Comparison of ENCODE assay signal across 28 cellular contexts in genomic region chr9:75880556-75880955, GRCh38. TPM values are rescaled to one million over a fixed set of nuclear protein-coding genes. Genes with fewer than 3 reads are reported as not detected.
DNase-seq lines count a peak whose midpoint lies in the region; ATAC-seq and TF ChIP-seq lines count a peak whose summit lies in the region.
"Had no signal": no experiment of that assay in that cellular context is flagged by ENCODE, and none has a peak within 500 bp of the region (broad histone marks: within the 10 kb centered on the region; RNA-seq: fewer than 3 reads in every experiment).

No MANE protein-coding gene starts in this region.

- H3K27ac Mint-ChIP-seq in activated naive CD4-positive, alpha-beta T cell treated with anti-CD3 and anti-CD28 coated beads, Interleukin-2, amount 50 U/mL, for 24 hours: peak overlapping the region; percentile 30
- H3K27ac Mint-ChIP-seq: activated CD4-positive, alpha-beta T cell treated with anti-CD3 and anti-CD28 coated beads for 36 hours; activated CD8-positive, alpha-beta T cell treated with anti-CD3 and anti-CD28 coated beads, Interleukin-2, amount 10 ng/mL, durations not matched to agents 7 days and 5 days; activated naive CD4-positive, alpha-beta T cell treated with anti-CD3 and anti-CD28 coated beads, Interleukin-2, amount 50 U/mL, for 72 hours; activated T-helper 2 cell treated with anti-CD3 and anti-CD28 coated beads, Interferon-gamma antibody, Interleukin-2, Interleukin-4, amounts not matched to agents 10 μg/mL and 5 μg/mL and 100 μg/mL, durations not matched to agents 14 hours and 24 hours and 36 hours; naive thymus-derived CD8-positive, alpha-beta T cell; stimulated activated effector memory CD8-positive, alpha-beta T cell treated with anti-CD3 and anti-CD28 coated beads, Interleukin-12 subunit alpha, Interleukin-12 subunit beta, amount 100 ng/mL, for 72 hours; T-helper 2 cell treated with Interferon-gamma antibody and Interleukin-4, amounts not matched to agents 5 μg/mL and 100 μg/mL, for 36 hours had no signal

- no peaks in the 10 kb centered on the region for H3K9me3 Mint-ChIP-seq in activated naive CD4-positive, alpha-beta T cell treated with anti-CD3 and anti-CD28 coated beads, Interleukin-2, amount 50 U/mL, for 24 hours
- H3K9me3 Mint-ChIP-seq: activated naive CD4-positive, alpha-beta T cell treated with anti-CD3 and anti-CD28 coated beads, Interleukin-2, amount 50 U/mL, for 72 hours; activated T-helper 2 cell treated with anti-CD3 and anti-CD28 coated beads, Interferon-gamma antibody, Interleukin-2, Interleukin-4, amounts not matched to agents 10 μg/mL and 5 μg/mL and 100 μg/mL, durations not matched to agents 14 hours and 24 hours and 36 hours; naive thymus-derived CD8-positive, alpha-beta T cell; stimulated activated effector memory CD8-positive, alpha-beta T cell treated with anti-CD3 and anti-CD28 coated beads, Interleukin-12 subunit alpha, Interleukin-12 subunit beta, amount 100 ng/mL, for 72 hours; T-helper 2 cell treated with Interferon-gamma antibody and Interleukin-4, amounts not matched to agents 5 μg/mL and 100 μg/mL, for 36 hours had no signal

- no peak overlapping the region for H3K4me3 Mint-ChIP-seq in activated naive CD4-positive, alpha-beta T cell treated with anti-CD3 and anti-CD28 coated beads, Interleukin-2, amount 50 U/mL, for 24 hours
- H3K4me3 Mint-ChIP-seq: activated CD4-positive, alpha-beta T cell treated with anti-CD3 and anti-CD28 coated beads for 36 hours; activated CD8-positive, alpha-beta T cell treated with anti-CD3 and anti-CD28 coated beads, Interleukin-2, amount 10 ng/mL, durations not matched to agents 7 days and 5 days; naive thymus-derived CD8-positive, alpha-beta T cell; stimulated activated effector memory CD8-positive, alpha-beta T cell treated with anti-CD3 and anti-CD28 coated beads, Interleukin-12 subunit alpha, Interleukin-12 subunit beta, amount 100 ng/mL, for 72 hours; T-helper 2 cell treated with Interferon-gamma antibody and Interleukin-4, amounts not matched to agents 5 μg/mL and 100 μg/mL, for 36 hours had no signal

- H3K4me3 ChIP-seq in epithelial cell of esophagus (ENCODE audit: low read length): no peak overlapping the region
- H3K4me3 ChIP-seq: breast epithelium had no signal

- H3K36me3 Mint-ChIP-seq in activated naive CD4-positive, alpha-beta T cell treated with anti-CD3 and anti-CD28 coated beads, Interleukin-2, amount 50 U/mL, for 24 hours: no peaks in the 10 kb centered on the region
- H3K36me3 Mint-ChIP-seq: activated naive CD4-positive, alpha-beta T cell treated with anti-CD3 and anti-CD28 coated beads, Interleukin-2, amount 50 U/mL, for 72 hours; naive thymus-derived CD8-positive, alpha-beta T cell; stimulated activated effector memory CD8-positive, alpha-beta T cell treated with anti-CD3 and anti-CD28 coated beads, Interleukin-12 subunit alpha, Interleukin-12 subunit beta, amount 100 ng/mL, for 72 hours had no signal

- no peaks in the 10 kb centered on the region for H3K27me3 Mint-ChIP-seq in activated naive CD4-positive, alpha-beta T cell treated with anti-CD3 and anti-CD28 coated beads, Interleukin-2, amount 50 U/mL, for 24 hours

- H3K4me1 Mint-ChIP-seq in activated naive CD4-positive, alpha-beta T cell treated with anti-CD3 and anti-CD28 coated beads, Interleukin-2, amount 50 U/mL, for 24 hours: peaks cover 4% of the 10 kb centered on the region
- H3K4me1 Mint-ChIP-seq: activated CD4-positive, alpha-beta T cell treated with anti-CD3 and anti-CD28 coated beads for 36 hours; stimulated activated effector memory CD8-positive, alpha-beta T cell treated with anti-CD3 and anti-CD28 coated beads, Interleukin-12 subunit alpha, Interleukin-12 subunit beta, amount 100 ng/mL, for 72 hours had no signal

- ATAC-seq in HG03342 (IDR thresholded peaks at IDR 0.05; ENCODE audit: unreplicated experiment) (no peak), omental fat pad (ENCODE audit: low FRiP score) (no peak)
- ATAC-seq: activated CD4-positive, alpha-beta T cell treated with anti-CD3 and anti-CD28 coated beads for 36 hours; activated CD8-positive, alpha-beta T cell treated with anti-CD3 and anti-CD28 coated beads, Interleukin-2, amount 10 ng/mL, durations not matched to agents 7 days and 5 days; activated naive CD4-positive, alpha-beta T cell treated with anti-CD3 and anti-CD28 coated beads, Interleukin-2, amount 50 U/mL, for 72 hours; naive thymus-derived CD8-positive, alpha-beta T cell; stimulated activated effector memory CD8-positive, alpha-beta T cell treated with anti-CD3 and anti-CD28 coated beads, Interleukin-12 subunit alpha, Interleukin-12 subunit beta, amount 100 ng/mL, for 72 hours had no signal

- DNase-seq in activated naive CD4-positive, alpha-beta T cell treated with anti-CD3 and anti-CD28 coated beads, Interleukin-2, amount 50 U/mL, for 16 hours: no peak
- peak; percentile 35 for DNase-seq in epithelial cell of esophagus (ENCODE audit: low read depth)
- DNase-seq in kidney tubule cell (ENCODE audit: low spot score): peak; percentile 58
- DNase-seq in midbrain (lab: John Stamatoyannopoulos, UW): no peak
- no peak for DNase-seq in omental fat pad (ENCODE audit: low spot score)
- no peak for DNase-seq in SIG-M5 treated with dmso at 0.1 percent for 504 hours (lab: John Stamatoyannopoulos, UW; ENCODE audit: unreplicated experiment)
- DNase-seq: activated CD4-positive, alpha-beta T cell treated with anti-CD3 and anti-CD28 coated beads for 36 hours; activated CD8-positive, alpha-beta T cell treated with anti-CD3 and anti-CD28 coated beads, Interleukin-2, amount 10 ng/mL, durations not matched to agents 7 days and 5 days; Calu3; DND-41; foreskin melanocyte; GF-D8; MM.1S; naive thymus-derived CD8-positive, alpha-beta T cell; NCI-H1105 treated with DMSO at 0.1 percent for 48 hours; NCI-H1930; NCI-H526; SHP77; stimulated activated CD4-positive, alpha-beta T cell treated with anti-CD3 and anti-CD28 coated beads, Interleukin-15, amount 100 ng/mL, for 24 hours; substantia nigra; trophoblast cell had no signal

- TF ChIP-seq CTCF in epithelial cell of esophagus (IDR thresholded peaks at IDR 0.05; ENCODE audit: insufficient read depth, low read depth, low read length, missing control alignments) (no peak), omental fat pad (IDR thresholded peaks at IDR 0.05) (no peak)

RNA-seq across cellular contexts. Expression of gene PCSK5, which starts 9.9 kb away (rescaled TPM):
- 10 to 100 TPM; 37.7 to 53.4 (median 43.1) TPM for total RNA-seq in omental fat pad

Comparison
In these comparisons a context has a peak if more than half of its experiments do, and no peak if none do; other contexts are left out.
1. DNase-seq: peak in epithelial cell of esophagus (single experiment) and kidney tubule cell (single experiment); none in activated naive CD4-positive, alpha-beta T cell treated with anti-CD3 and anti-CD28 coated beads, Interleukin-2, amount 50 U/mL, for 16 hours (single experiment), midbrain (single experiment), omental fat pad (single experiment) and SIG-M5 treated with dmso at 0.1 percent for 504 hours (single experiment).